Comparison of ENCODE assay signal across 29 cellular contexts in the genomic region with DNA sequence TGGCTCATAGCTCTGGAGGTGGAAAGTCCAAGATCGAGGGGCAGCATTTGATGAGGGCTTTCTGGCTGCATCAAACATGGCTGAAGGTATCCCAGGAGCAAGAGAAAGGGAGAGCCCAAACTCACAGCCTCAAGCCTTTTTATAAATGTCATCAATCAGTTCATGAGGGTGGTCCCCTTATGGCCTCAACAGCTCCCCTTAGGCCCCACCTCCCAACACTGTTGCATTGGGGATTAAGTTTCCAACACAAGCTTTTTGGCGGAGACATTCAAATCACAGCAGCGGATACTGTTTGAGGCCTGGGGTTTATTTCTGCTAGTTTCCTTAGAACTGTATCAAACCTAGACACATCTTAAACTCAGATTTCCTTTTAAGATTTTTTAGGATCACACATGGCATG. TPM values are rescaled to one million over a fixed set of nuclear protein-coding genes. Genes with fewer than 3 reads are reported as not detected.
"Had no signal": no experiment of that assay in that cellular context is flagged by ENCODE, and none has a peak within 500 bp of the region (broad histone marks: within the 10 kb centered on the region; RNA-seq: fewer than 3 reads in every experiment).

No MANE protein-coding gene starts in this region.

- FAIRE-seq: colon had no signal

- H3K27me3 ChIP-seq: adrenal gland, body of pancreas, esophagus squamous epithelium, gastroesophageal sphincter had no signal

- H3K4me1 Mint-ChIP-seq: activated CD8-positive, alpha-beta memory T cell treated with anti-CD3 and anti-CD28 coated beads, Interleukin-2, amount 10 ng/mL, durations not matched to agents 7 days and 5 days; activated naive CD4-positive, alpha-beta T cell treated with anti-CD3 and anti-CD28 coated beads, Interleukin-2, amount 50 U/mL, for 24 hours; activated naive CD8-positive, alpha-beta T cell treated with anti-CD3 and anti-CD28 coated beads for 36 hours; activated naive CD8-positive, alpha-beta T cell treated with anti-CD3 and anti-CD28 coated beads, Interleukin-2, amount 50 U/mL, for 24 hours had no signal

- H3K27ac ChIP-seq: adrenal gland, body of pancreas, esophagus squamous epithelium, gastroesophageal sphincter had no signal

- H3K4me3 Mint-ChIP-seq: activated CD4-positive, alpha-beta memory T cell treated with anti-CD3 and anti-CD28 coated beads for 36 hours; activated CD8-positive, alpha-beta memory T cell treated with anti-CD3 and anti-CD28 coated beads, Interleukin-2, amount 10 ng/mL, durations not matched to agents 7 days and 5 days; activated CD8-positive, alpha-beta T cell treated with anti-CD3 and anti-CD28 coated beads, Interleukin-2, amount 10 ng/mL, durations not matched to agents 7 days and 5 days; activated naive CD4-positive, alpha-beta T cell treated with anti-CD3 and anti-CD28 coated beads for 36 hours; activated naive CD4-positive, alpha-beta T cell treated with anti-CD3 and anti-CD28 coated beads, Interleukin-2, amount 50 U/mL, for 24 hours; activated naive CD8-positive, alpha-beta T cell treated with anti-CD3 and anti-CD28 coated beads for 36 hours; activated naive CD8-positive, alpha-beta T cell treated with anti-CD3 and anti-CD28 coated beads, Interleukin-2, amount 50 U/mL, for 24 hours; activated T-helper 1 cell treated with anti-CD3 and anti-CD28 coated beads, Interleukin-12 subunit alpha, Interleukin-12 subunit beta, Interleukin-2, Interleukin-4 antibody, amounts not matched to agents 30 ng/mL and 10 ng/mL and 1 ng/mL, durations not matched to agents 14 hours and 24 hours and 36 hours; effector memory CD8-positive, alpha-beta T cell had no signal

- H3K9me3 ChIP-seq: adrenal gland, body of pancreas, esophagus squamous epithelium, gastroesophageal sphincter had no signal

- H3K27ac Mint-ChIP-seq: activated CD4-positive, alpha-beta memory T cell treated with anti-CD3 and anti-CD28 coated beads for 36 hours; activated CD8-positive, alpha-beta memory T cell treated with anti-CD3 and anti-CD28 coated beads, Interleukin-2, amount 10 ng/mL, durations not matched to agents 7 days and 5 days; activated CD8-positive, alpha-beta T cell treated with anti-CD3 and anti-CD28 coated beads, Interleukin-2, amount 10 ng/mL, durations not matched to agents 7 days and 5 days; activated naive CD4-positive, alpha-beta T cell treated with anti-CD3 and anti-CD28 coated beads for 36 hours; activated naive CD4-positive, alpha-beta T cell treated with anti-CD3 and anti-CD28 coated beads, Interleukin-2, amount 50 U/mL, for 24 hours; activated naive CD8-positive, alpha-beta T cell treated with anti-CD3 and anti-CD28 coated beads for 36 hours; activated naive CD8-positive, alpha-beta T cell treated with anti-CD3 and anti-CD28 coated beads, Interleukin-2, amount 50 U/mL, for 24 hours; activated T-helper 1 cell treated with anti-CD3 and anti-CD28 coated beads, Interleukin-12 subunit alpha, Interleukin-12 subunit beta, Interleukin-2, Interleukin-4 antibody, amounts not matched to agents 30 ng/mL and 10 ng/mL and 1 ng/mL, durations not matched to agents 14 hours and 24 hours and 36 hours; activated T-helper 2 cell treated with anti-CD3 and anti-CD28 coated beads, Interferon-gamma antibody, Interleukin-2, Interleukin-4, amounts not matched to agents 10 μg/mL and 5 μg/mL and 100 μg/mL, durations not matched to agents 14 hours and 24 hours and 36 hours; effector memory CD8-positive, alpha-beta T cell had no signal

- H3K9me3 Mint-ChIP-seq: activated CD4-positive, alpha-beta memory T cell treated with anti-CD3 and anti-CD28 coated beads for 36 hours; activated naive CD4-positive, alpha-beta T cell treated with anti-CD3 and anti-CD28 coated beads for 36 hours; activated naive CD4-positive, alpha-beta T cell treated with anti-CD3 and anti-CD28 coated beads, Interleukin-2, amount 50 U/mL, for 24 hours; activated naive CD8-positive, alpha-beta T cell treated with anti-CD3 and anti-CD28 coated beads for 36 hours; activated naive CD8-positive, alpha-beta T cell treated with anti-CD3 and anti-CD28 coated beads, Interleukin-2, amount 50 U/mL, for 24 hours; activated T-helper 1 cell treated with anti-CD3 and anti-CD28 coated beads, Interleukin-12 subunit alpha, Interleukin-12 subunit beta, Interleukin-2, Interleukin-4 antibody, amounts not matched to agents 30 ng/mL and 10 ng/mL and 1 ng/mL, durations not matched to agents 14 hours and 24 hours and 36 hours; activated T-helper 2 cell treated with anti-CD3 and anti-CD28 coated beads, Interferon-gamma antibody, Interleukin-2, Interleukin-4, amounts not matched to agents 10 μg/mL and 5 μg/mL and 100 μg/mL, durations not matched to agents 14 hours and 24 hours and 36 hours; effector memory CD8-positive, alpha-beta T cell had no signal

- H3K36me3 ChIP-seq: adrenal gland, esophagus squamous epithelium had no signal

- DNase-seq: activated CD4-positive, alpha-beta memory T cell treated with anti-CD3 and anti-CD28 coated beads for 36 hours; activated CD4-positive, alpha-beta T cell treated with anti-CD3 and anti-CD28 coated beads for 1 hour; activated CD4-positive, alpha-beta T cell treated with anti-CD3 and anti-CD28 coated beads for 4 hours; activated CD8-positive, alpha-beta memory T cell treated with anti-CD3 and anti-CD28 coated beads, Interleukin-2, amount 10 ng/mL, durations not matched to agents 7 days and 5 days; activated CD8-positive, alpha-beta memory T cell treated with anti-CD3 and anti-CD28 coated beads, Interleukin-2, amount 50 U/mL, for 4 hours; activated CD8-positive, alpha-beta T cell treated with anti-CD3 and anti-CD28 coated beads, Interleukin-2, amount 10 ng/mL, durations not matched to agents 7 days and 5 days; activated effector memory CD4-positive, alpha-beta T cell treated with anti-CD3 and anti-CD28 coated beads, Interleukin-2, amount 50 U/mL, for 16 hours; activated naive CD4-positive, alpha-beta T cell treated with anti-CD3 and anti-CD28 coated beads for 36 hours; activated naive CD8-positive, alpha-beta T cell treated with anti-CD3 and anti-CD28 coated beads for 36 hours; activated naive CD8-positive, alpha-beta T cell treated with anti-CD3 and anti-CD28 coated beads, Interleukin-2, amount 50 U/mL, for 24 hours; activated T-cell treated with anti-CD3 and anti-CD28 coated beads, Interleukin-2, amount 50 U/mL, for 1 hour; activated T-cell treated with anti-CD3 and anti-CD28 coated beads, Interleukin-2, amount 50 U/mL, for 48 hours; adrenal gland; amygdala; aorta; body of pancreas; cortex of kidney; dermis blood vessel endothelial cell; effector CD4-positive, alpha-beta T cell; effector memory CD8-positive, alpha-beta T cell; erythroblast; esophagus squamous epithelium; foreskin melanocyte; T-helper 2 cell had no signal

- H3K4me3 ChIP-seq: adrenal gland, body of pancreas, esophagus squamous epithelium, gastroesophageal sphincter had no signal

- H3K4me1 ChIP-seq: adrenal gland, body of pancreas, esophagus squamous epithelium, gastroesophageal sphincter had no signal

- ATAC-seq: activated CD8-positive, alpha-beta memory T cell treated with anti-CD3 and anti-CD28 coated beads, Interleukin-2, amount 10 ng/mL, durations not matched to agents 7 days and 5 days; activated CD8-positive, alpha-beta T cell treated with anti-CD3 and anti-CD28 coated beads, Interleukin-2, amount 10 ng/mL, durations not matched to agents 7 days and 5 days; activated naive CD8-positive, alpha-beta T cell treated with anti-CD3 and anti-CD28 coated beads, Interleukin-2, amount 50 U/mL, for 24 hours; body of pancreas; effector memory CD8-positive, alpha-beta T cell; gastroesophageal sphincter had no signal

- H3K27me3 Mint-ChIP-seq: activated CD4-positive, alpha-beta memory T cell treated with anti-CD3 and anti-CD28 coated beads for 36 hours; activated CD8-positive, alpha-beta memory T cell treated with anti-CD3 and anti-CD28 coated beads, Interleukin-2, amount 10 ng/mL, durations not matched to agents 7 days and 5 days; activated naive CD4-positive, alpha-beta T cell treated with anti-CD3 and anti-CD28 coated beads, Interleukin-2, amount 50 U/mL, for 24 hours; activated naive CD8-positive, alpha-beta T cell treated with anti-CD3 and anti-CD28 coated beads for 36 hours; activated naive CD8-positive, alpha-beta T cell treated with anti-CD3 and anti-CD28 coated beads, Interleukin-2, amount 50 U/mL, for 24 hours had no signal

- H3K36me3 Mint-ChIP-seq: activated CD4-positive, alpha-beta memory T cell treated with anti-CD3 and anti-CD28 coated beads for 36 hours; activated CD8-positive, alpha-beta memory T cell treated with anti-CD3 and anti-CD28 coated beads, Interleukin-2, amount 10 ng/mL, durations not matched to agents 7 days and 5 days had no signal

RNA-seq across cellular contexts. Expression of a gene that starts 26.6 kb away (rescaled TPM):
- total RNA-seq: activated CD8-positive, alpha-beta memory T cell treated with anti-CD3 and anti-CD28 coated beads, Interleukin-2, amount 10 ng/mL, durations not matched to agents 7 days and 5 days; activated T-helper 1 cell treated with anti-CD3 and anti-CD28 coated beads, Interleukin-12 subunit alpha, Interleukin-12 subunit beta, Interleukin-2, Interleukin-4 antibody, amounts not matched to agents 30 ng/mL and 10 ng/mL and 1 ng/mL, durations not matched to agents 14 hours and 24 hours and 36 hours had no signal
